In genomic region chr2:46230115-46230571, GRCh38 we compare ENCODE assay signal across 9 cellular contexts.
DNase-seq lines count a peak whose midpoint lies in the region; ATAC-seq, FAIRE-seq and TF ChIP-seq lines count a peak whose summit lies in the region.
"Had no signal": no experiment of that assay in that cellular context is flagged by ENCODE, and none has a peak within 500 bp of the region (broad histone marks: within the 10 kb centered on the region; RNA-seq: fewer than 3 reads in every experiment).

No MANE protein-coding gene starts in this region.

- no peak for FAIRE-seq in D721Med (lab: Jason Lieb, UNC)

- no peaks in the 10 kb centered on the region for H3K27me3 Mint-ChIP-seq in activated naive CD4-positive, alpha-beta T cell treated with anti-CD3 and anti-CD28 coated beads, Interleukin-2, amount 50 U/mL, for 24 hours

- H3K36me3 Mint-ChIP-seq in activated naive CD4-positive, alpha-beta T cell treated with anti-CD3 and anti-CD28 coated beads, Interleukin-2, amount 50 U/mL, for 24 hours = no peaks in the 10 kb centered on the region

- H3K27ac Mint-ChIP-seq in activated naive CD4-positive, alpha-beta T cell treated with anti-CD3 and anti-CD28 coated beads, Interleukin-2, amount 50 U/mL, for 24 hours = peak overlapping the region; percentile 90
- H3K27ac Mint-ChIP-seq: dendritic cell treated with granulocyte-macrophage colony-stimulating factor and Interleukin-4, amounts not matched to agents 40 ng/mL and 50 ng/mL, for 4 days had no signal

- peak; percentile 67 for ATAC-seq in GM19397 (IDR thresholded peaks at IDR 0.05; ENCODE audit: unreplicated experiment)
- peak; percentile 48 for ATAC-seq in HG03457 (IDR thresholded peaks at IDR 0.05; ENCODE audit: unreplicated experiment)
- ATAC-seq in HG03039 (IDR thresholded peaks at IDR 0.05; ENCODE audit: unreplicated experiment) = no peak

- H3K9me3 Mint-ChIP-seq in activated naive CD4-positive, alpha-beta T cell treated with anti-CD3 and anti-CD28 coated beads, Interleukin-2, amount 50 U/mL, for 24 hours = no peaks in the 10 kb centered on the region
- H3K9me3 Mint-ChIP-seq: dendritic cell treated with granulocyte-macrophage colony-stimulating factor and Interleukin-4, amounts not matched to agents 40 ng/mL and 50 ng/mL, for 4 days had no signal

- no peaks in the 10 kb centered on the region for H3K4me1 Mint-ChIP-seq in activated naive CD4-positive, alpha-beta T cell treated with anti-CD3 and anti-CD28 coated beads, Interleukin-2, amount 50 U/mL, for 24 hours

- H3K4me3 Mint-ChIP-seq in activated naive CD4-positive, alpha-beta T cell treated with anti-CD3 and anti-CD28 coated beads, Interleukin-2, amount 50 U/mL, for 24 hours = no peak overlapping the region
- H3K4me3 Mint-ChIP-seq: dendritic cell treated with granulocyte-macrophage colony-stimulating factor and Interleukin-4, amounts not matched to agents 40 ng/mL and 50 ng/mL, for 4 days had no signal

- TF ChIP-seq CTCF in D721Med (IDR thresholded peaks at IDR 0.05; ENCODE audit: insufficient read depth, missing control alignments) = peak; percentile 11

- DNase-seq in D721Med (ENCODE audit: insufficient read length, low spot score) (no peak), myocyte (ENCODE audit: low read depth) (peak; percentile 61), NCI-H1105 treated with DMSO at 0.1 percent for 48 hours (lab: John Stamatoyannopoulos, UW) (no peak), OCI-M1 (lab: John Stamatoyannopoulos, UW) (no peak)
